Comparison of ENCODE assay signal across 16 cellular contexts in genomic region chr6:134134654-134135053, GRCh38.
DNase-seq lines count a peak whose midpoint lies in the region; TF ChIP-seq lines count a peak whose summit lies in the region.
"Had no signal": no experiment of that assay in that cellular context is flagged by ENCODE, and none has a peak within 500 bp of the region (broad histone marks: within the 10 kb centered on the region; RNA-seq: fewer than 3 reads in every experiment).

No MANE protein-coding gene starts in this region.

- no peak for TF ChIP-seq CTCF in WERI-Rb-1 (IDR thresholded peaks at IDR 0.05; ENCODE audit: low read depth, low read length)
- no peak for TF ChIP-seq CTCF in osteoblast (IDR thresholded peaks at IDR 0.05; ENCODE audit: extremely low read depth, low read depth, low read length)
- TF ChIP-seq CTCF in esophagus squamous epithelium (IDR thresholded peaks at IDR 0.05), result no peak

- TF ChIP-seq POLR2A in esophagus squamous epithelium (IDR thresholded peaks at IDR 0.05), result no peak

- H3K27me3 ChIP-seq in WERI-Rb-1 (ENCODE audit: insufficient read depth, low read depth, severe bottlenecking) (no peaks in the 10 kb centered on the region), osteoblast (ENCODE audit: insufficient read depth, low read length) (no peaks in the 10 kb centered on the region), esophagus squamous epithelium (no peaks in the 10 kb centered on the region)
- H3K27me3 ChIP-seq: BE2C had no signal

- H3K4me1 ChIP-seq in osteoblast (ENCODE audit: insufficient read depth, low read length) (peaks cover 7% of the 10 kb centered on the region), esophagus squamous epithelium (no peaks in the 10 kb centered on the region)
- H3K4me1 ChIP-seq: BE2C, HAP-1 had no signal

- no peak overlapping the region for H3K4me2 ChIP-seq in osteoblast (ENCODE audit: insufficient read depth, low read length)

- H2AFZ ChIP-seq in osteoblast (ENCODE audit: low read length), result peak overlapping the region; percentile 66

- WGBS in esophagus squamous epithelium, 2 donors, result 48 to 69% methylated on average over 4 of the region's 4 CpGs

- DNase-seq in D341Med (ENCODE audit: low spot score) (peak; percentile 75), NCI-H524 treated with DMSO at 0.1 percent for 48 hours (lab: John Stamatoyannopoulos, UW) (peak; percentile 44), WERI-Rb-1 (peak; percentile 72), osteoblast (ENCODE audit: insufficient read length, low spot score, missing footprints) (no peak), SW480 (ENCODE audit: low spot score) (no peak), esophagus squamous epithelium (lab: John Stamatoyannopoulos, UW) (no peak), AG08395 (ENCODE audit: low spot score) (no peak)
- no peak for DNase-seq in activated CD4-positive, alpha-beta T cell treated with anti-CD3 and anti-CD28 coated beads, Interleukin-2, amount 10 ng/mL, durations not matched to agents 24 days and 14 days
- DNase-seq: BE2C; CD4-positive, alpha-beta memory T cell; DMS53; GF-D8; GOT3 had no signal

- H3K27me3 Mint-ChIP-seq in activated CD4-positive, alpha-beta T cell treated with anti-CD3 and anti-CD28 coated beads, Interleukin-2, amount 10 ng/mL, durations not matched to agents 24 days and 14 days, result peaks cover 2% of the 10 kb centered on the region

- no peaks in the 10 kb centered on the region for H3K9me3 ChIP-seq in WERI-Rb-1 (ENCODE audit: severe bottlenecking)
- H3K9me3 ChIP-seq in osteoblast (ENCODE audit: low read depth, low read length), result no peaks in the 10 kb centered on the region
- H3K9me3 ChIP-seq in esophagus squamous epithelium, result no peaks in the 10 kb centered on the region
- H3K9me3 ChIP-seq: BE2C, HAP-1 had no signal

- H3K4me3 ChIP-seq in WERI-Rb-1 (ENCODE audit: low read depth, low read length) (peak overlapping the region; percentile 32), osteoblast (ENCODE audit: insufficient read depth, low read length) (no peak overlapping the region), esophagus squamous epithelium (no peak overlapping the region)
- H3K4me3 ChIP-seq: HAP-1 had no signal

- no peaks in the 10 kb centered on the region for H4K20me1 ChIP-seq in osteoblast (ENCODE audit: insufficient read depth, low read length)

- no peaks in the 10 kb centered on the region for H3K4me1 Mint-ChIP-seq in activated CD4-positive, alpha-beta T cell treated with anti-CD3 and anti-CD28 coated beads, Interleukin-2, amount 10 ng/mL, durations not matched to agents 24 days and 14 days
- H3K4me1 Mint-ChIP-seq: CD4-positive, alpha-beta memory T cell; IgD-negative memory B cell had no signal

- H3K4me3 Mint-ChIP-seq in activated CD4-positive, alpha-beta T cell treated with anti-CD3 and anti-CD28 coated beads, Interleukin-2, amount 10 ng/mL, durations not matched to agents 24 days and 14 days, result no peak overlapping the region
- H3K4me3 Mint-ChIP-seq: CD4-positive, alpha-beta memory T cell; IgD-negative memory B cell had no signal

- no peaks in the 10 kb centered on the region for H3K36me3 Mint-ChIP-seq in activated CD4-positive, alpha-beta T cell treated with anti-CD3 and anti-CD28 coated beads, Interleukin-2, amount 10 ng/mL, durations not matched to agents 24 days and 14 days (ENCODE audit: low read depth)
- H3K36me3 Mint-ChIP-seq: CD4-positive, alpha-beta memory T cell had no signal

- no peaks in the 10 kb centered on the region for H3K36me3 ChIP-seq in WERI-Rb-1
- H3K36me3 ChIP-seq in osteoblast (ENCODE audit: insufficient read depth, low read length), result no peaks in the 10 kb centered on the region
- no peaks in the 10 kb centered on the region for H3K36me3 ChIP-seq in esophagus squamous epithelium
- H3K36me3 ChIP-seq: BE2C, HAP-1 had no signal

- intact Hi-C loops in esophagus squamous epithelium (cut with DNase I), result no loop called here
- intact Hi-C loops in activated CD4-positive, alpha-beta T cell treated with anti-CD3 and anti-CD28 coated beads, Interleukin-2, amount 10 ng/mL, durations not matched to agents 24 days and 14 days (cut with micrococcal nuclease), result no loop called here

- H3K27ac ChIP-seq in WERI-Rb-1 (0 out of 2 replicates have a peak overlapping the region, but pooled peaks have one; percentile 9), osteoblast (ENCODE audit: low read depth, low read length) (no peak overlapping the region), esophagus squamous epithelium (no peak overlapping the region)
- H3K27ac ChIP-seq: C4-2B had no signal

- H3K27ac Mint-ChIP-seq in activated CD4-positive, alpha-beta T cell treated with anti-CD3 and anti-CD28 coated beads, Interleukin-2, amount 10 ng/mL, durations not matched to agents 24 days and 14 days, result no peak overlapping the region
- H3K27ac Mint-ChIP-seq: CD4-positive, alpha-beta memory T cell; IgD-negative memory B cell had no signal

- H3K9me3 Mint-ChIP-seq in activated CD4-positive, alpha-beta T cell treated with anti-CD3 and anti-CD28 coated beads, Interleukin-2, amount 10 ng/mL, durations not matched to agents 24 days and 14 days, result peaks cover 10% of the 10 kb centered on the region

- no peaks in the 10 kb centered on the region for H3K79me2 ChIP-seq in osteoblast (ENCODE audit: insufficient read depth, low read length)

Comparison
In these comparisons a context has a peak if more than half of its experiments do, and no peak if none do; other contexts are left out.
1. DNase-seq: peak in D341Med (single experiment), NCI-H524 treated with DMSO at 0.1 percent for 48 hours (single experiment) and WERI-Rb-1 (single experiment); none in osteoblast (single experiment), SW480 (single experiment), esophagus squamous epithelium (single experiment), AG08395 (single experiment) and activated CD4-positive, alpha-beta T cell treated with anti-CD3 and anti-CD28 coated beads, Interleukin-2, amount 10 ng/mL, durations not matched to agents 24 days and 14 days (single experiment).